8 cellular contexts compared by ENCODE assay signal in genomic region chr14:93114713-93115068, GRCh38. TPM values are rescaled to one million over a fixed set of nuclear protein-coding genes. Genes with fewer than 3 reads are reported as not detected.
DNase-seq lines count a peak whose midpoint lies in the region; ATAC-seq, FAIRE-seq and TF ChIP-seq lines count a peak whose summit lies in the region.

No MANE protein-coding gene starts in this region.

- peak overlapping the region; percentile 93 for H3K4me2 ChIP-seq in mammary epithelial cell (ENCODE audit: insufficient read depth, low read depth, low read length)

- no peak for FAIRE-seq in H54 (lab: Jason Lieb, UNC)

- no peaks in the 10 kb centered on the region for H3K36me3 Mint-ChIP-seq in CD8-positive, alpha-beta memory T cell
- H3K36me3 Mint-ChIP-seq in memory B cell (no peaks in the 10 kb centered on the region), type B pancreatic cell (no peaks in the 10 kb centered on the region)

- intact Hi-C loops in mammary epithelial cell (cut with micrococcal nuclease): loop anchor here (5.0 kb wide), 1 partner anchor 428 kb away; no protein-coding TSS in a partner anchor

- WGBS in mammary epithelial cell (ENCODE audit: low coverage, missing lambda C conversion rate): 0% methylated on average over 16 of the region's 38 CpGs

- H3K79me2 ChIP-seq in mammary epithelial cell (ENCODE audit: insufficient read depth, low read length): peaks cover 54% of the 10 kb centered on the region

- H3K4me3 Mint-ChIP-seq in CD8-positive, alpha-beta memory T cell: peak overlapping the region; percentile 74 to 93 (median 88)
- peak overlapping the region; percentile 86 for H3K4me3 Mint-ChIP-seq in memory B cell
- peak overlapping the region; percentile 87 for H3K4me3 Mint-ChIP-seq in type B pancreatic cell

- TF ChIP-seq CTCF in HL-60 (IDR thresholded peaks at IDR 0.05; ENCODE audit: insufficient read depth, low read length): no peak
- TF ChIP-seq CTCF in mammary epithelial cell (conservative IDR thresholded peaks at IDR 0.05 in 1 of 2, IDR thresholded peaks at IDR 0.05 in 1 of 2; ENCODE audit: extremely low read depth in 1 of 2, insufficient read depth in 1 of 2, low read depth in 1 of 2, low read length in 2 of 2): no peak
- no peak for TF ChIP-seq CTCF in type B pancreatic cell (conservative IDR thresholded peaks at IDR 0.05)

- peak overlapping the region; percentile 76 for H3K9ac ChIP-seq in mammary epithelial cell (ENCODE audit: insufficient read depth, low read length)

- CTCF ChIA-PET in CD8-positive, alpha-beta memory T cell (lab: Charles Lee): interaction anchor here (0.7 to 5.7 kb wide), 18 partner anchors 8 to 162 kb away, joined by 3 to 81 read pairs (median 16); partner anchors contain the start of genes LYSET and MOAP1
- CTCF ChIA-PET in mammary epithelial cell (lab: Charles Lee; ENCODE audit: low non-redundant PET): interaction anchor here (0.6 to 1.0 kb wide), 4 partner anchors 10 to 104 kb away, joined by 3 to 7 read pairs (median 4); no protein-coding TSS in a partner anchor

- H3K27me3 ChIP-seq in CD8-positive, alpha-beta memory T cell (ENCODE audit: insufficient read depth, low read length, poor library complexity, severe bottlenecking): no peaks in the 10 kb centered on the region
- H3K27me3 ChIP-seq in HL-60 (ENCODE audit: insufficient read depth, poor library complexity, severe bottlenecking) (no peaks in the 10 kb centered on the region), mammary epithelial cell (ENCODE audit: insufficient read depth, low read length) (no peaks in the 10 kb centered on the region)

- H4K20me1 ChIP-seq in mammary epithelial cell (ENCODE audit: insufficient read depth, low read length): no peaks in the 10 kb centered on the region

- peak in 2 of 5 donors; percentile 4 to 10 for DNase-seq in CD8-positive, alpha-beta memory T cell
- DNase-seq in HL-60 (ENCODE audit: low read depth in 1 of 2, low spot score in 1 of 2) (no peak), mammary epithelial cell (no peak), memory B cell (ENCODE audit: low spot score in 2 of 2) (no peak), type B pancreatic cell (ENCODE audit: extremely low spot score, unreplicated experiment) (no peak), H54 (ENCODE audit: insufficient read length, low spot score) (no peak), NCI-H2029 (lab: John Stamatoyannopoulos, UW) (no peak)

- H3K4me3 ChIP-seq in CD8-positive, alpha-beta memory T cell (ENCODE audit: low read length): peak overlapping the region; percentile 70
- peak overlapping the region; percentile 80 for H3K4me3 ChIP-seq in HL-60 (replicated peaks; ENCODE audit: insufficient read depth, low read length)
- H3K4me3 ChIP-seq in mammary epithelial cell (replicated peaks in 1 of 3; ENCODE audit: insufficient read depth in 1 of 3, low read depth in 2 of 3, low read length in 3 of 3): peak overlapping the region; percentile 62 to 99 (median 74)

- dilution Hi-C loops in mammary epithelial cell (cut with HindIII; ENCODE audit: low sequenced_read_pairs): loop anchor here (5.0 kb wide), 3 partner anchors 67 to 182 kb away; no protein-coding TSS in a partner anchor

- peaks cover 6% of the 10 kb centered on the region for H3K36me3 ChIP-seq in CD8-positive, alpha-beta memory T cell (ENCODE audit: insufficient read depth, low read length)
- no peaks in the 10 kb centered on the region for H3K36me3 ChIP-seq in mammary epithelial cell (ENCODE audit: insufficient read depth, low read length)

- BruUV-seq in mammary epithelial cell (replicated peaks; lab: Mats Ljungman, UMichigan): TSS peak; percentile 23

- no peak for TF ChIP-seq POLR2A in H54 (IDR thresholded peaks at IDR 0.05; ENCODE audit: low read depth, low read length)

- peaks cover 0 to 3% of the 10 kb centered on the region in 2 donors for H3K27me3 Mint-ChIP-seq in CD8-positive, alpha-beta memory T cell
- no peaks in the 10 kb centered on the region for H3K27me3 Mint-ChIP-seq in memory B cell
- no peaks in the 10 kb centered on the region for H3K27me3 Mint-ChIP-seq in type B pancreatic cell

- H3K4me1 Mint-ChIP-seq in CD8-positive, alpha-beta memory T cell: peaks cover 20 to 41% (median 33%) of the 10 kb centered on the region in 3 donors
- H3K4me1 Mint-ChIP-seq in memory B cell (peaks cover 23% of the 10 kb centered on the region), type B pancreatic cell (ENCODE audit: unreplicated experiment) (peaks cover 12% of the 10 kb centered on the region)

- in situ Hi-C loops in mammary epithelial cell (cut with MboI; ENCODE audit: low sequenced_read_pairs in 2 of 2): loop anchor here in 1 of 2 donors (25.0 kb wide), 1 partner anchor 152 kb away; no protein-coding TSS in a partner anchor

- peak overlapping the region; percentile 79 for H2AFZ ChIP-seq in mammary epithelial cell (ENCODE audit: low read depth, low read length)

- peaks cover 32% of the 10 kb centered on the region for H3K4me1 ChIP-seq in CD8-positive, alpha-beta memory T cell (ENCODE audit: insufficient read depth, low read length)
- peaks cover 21% of the 10 kb centered on the region for H3K4me1 ChIP-seq in mammary epithelial cell (ENCODE audit: insufficient read depth, low read length)

- ATAC-seq in memory B cell (ENCODE audit: low read depth) (no peak), GM21515 (IDR thresholded peaks at IDR 0.05; ENCODE audit: unreplicated experiment) (no peak)

- H3K9me3 ChIP-seq in CD8-positive, alpha-beta memory T cell (ENCODE audit: low read length): no peaks in the 10 kb centered on the region
- H3K9me3 ChIP-seq in mammary epithelial cell (replicated peaks; ENCODE audit: insufficient read depth, low read length): no peaks in the 10 kb centered on the region

- peak overlapping the region; percentile 51 for H3K27ac ChIP-seq in CD8-positive, alpha-beta memory T cell (ENCODE audit: low read depth, low read length)
- H3K27ac ChIP-seq in HL-60 (replicated peaks) (peak overlapping the region; percentile 62), mammary epithelial cell (ENCODE audit: insufficient read depth, low read depth, low read length) (peak overlapping the region; percentile 4)

- H3K9me3 Mint-ChIP-seq in CD8-positive, alpha-beta memory T cell: no peaks in the 10 kb centered on the region
- H3K9me3 Mint-ChIP-seq in memory B cell: no peaks in the 10 kb centered on the region
- no peaks in the 10 kb centered on the region for H3K9me3 Mint-ChIP-seq in type B pancreatic cell

- POLR2A ChIA-PET in CD8-positive, alpha-beta memory T cell (lab: Charles Lee): interaction anchor here (0.7 to 4.0 kb wide), 4 partner anchors 10 to 70 kb away, joined by 3 to 36 read pairs (median 4); partner anchors contain the start of genes LYSET and MOAP1

- peak overlapping the region in 7 of 8 donors; percentile 80 to 97 (median 94) for H3K27ac Mint-ChIP-seq in CD8-positive, alpha-beta memory T cell
- H3K27ac Mint-ChIP-seq in memory B cell (peak overlapping the region; percentile 79), type B pancreatic cell (peak overlapping the region; percentile 62)

RNA-seq across cellular contexts. Expression of gene ITPK1, which starts 1.0 kb away (rescaled TPM):
- 10 to 100 TPM; 66.1 to 75.1 TPM for total RNA-seq in CD8-positive, alpha-beta memory T cell
- polyA plus RNA-seq in CD8-positive, alpha-beta memory T cell: 40.4 TPM
- total RNA-seq in mammary epithelial cell (100 to 1,000 TPM in 1 of 2 donors, 10 to 100 TPM in 1; 38.8 to 104 TPM), type B pancreatic cell (ENCODE audit: low replicate concordance) (40.2 and 43.5 TPM in 2 replicates)
- polyA plus RNA-seq in mammary epithelial cell: 80.2 TPM
- polyA minus RNA-seq in mammary epithelial cell: 163 TPM

Comparison
In these comparisons a context has a peak if more than half of its experiments do, and no peak if none do; other contexts are left out.
1. H3K27ac ChIP-seq: peak in every context shown above with its lines; median percentile 62 in HL-60; 51 in CD8-positive, alpha-beta memory T cell; 4 in mammary epithelial cell.